In the genomic region with DNA sequence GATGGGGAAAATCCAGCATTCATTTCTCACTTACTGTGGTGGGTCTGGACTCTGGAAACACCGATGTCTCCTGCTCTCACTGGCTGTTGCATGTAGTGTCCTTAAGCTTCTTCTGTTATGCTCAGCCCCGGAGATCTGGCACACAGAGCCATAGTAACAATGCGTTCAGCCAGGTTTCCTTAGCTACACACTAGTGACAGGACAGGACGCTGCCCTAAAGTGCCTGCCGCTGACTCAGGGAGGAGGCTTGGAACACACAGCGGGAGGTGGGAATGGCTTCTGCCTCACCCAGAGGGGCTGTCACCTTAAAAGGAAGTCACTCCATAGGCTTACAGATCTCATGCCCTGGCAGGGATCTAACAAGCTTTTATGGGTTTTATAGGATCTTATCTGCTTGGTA, we compare ENCODE assay signal across 1 cellular context.
TF ChIP-seq lines count a peak whose summit lies in the region.

No MANE protein-coding gene starts in this region.

TF ChIP-seq in SK-N-SH, 30 proteins besides CTCF, POLR2A, EP300 and RAD21 (continued from another document):
- TF ChIP-seq, protein P1, sequence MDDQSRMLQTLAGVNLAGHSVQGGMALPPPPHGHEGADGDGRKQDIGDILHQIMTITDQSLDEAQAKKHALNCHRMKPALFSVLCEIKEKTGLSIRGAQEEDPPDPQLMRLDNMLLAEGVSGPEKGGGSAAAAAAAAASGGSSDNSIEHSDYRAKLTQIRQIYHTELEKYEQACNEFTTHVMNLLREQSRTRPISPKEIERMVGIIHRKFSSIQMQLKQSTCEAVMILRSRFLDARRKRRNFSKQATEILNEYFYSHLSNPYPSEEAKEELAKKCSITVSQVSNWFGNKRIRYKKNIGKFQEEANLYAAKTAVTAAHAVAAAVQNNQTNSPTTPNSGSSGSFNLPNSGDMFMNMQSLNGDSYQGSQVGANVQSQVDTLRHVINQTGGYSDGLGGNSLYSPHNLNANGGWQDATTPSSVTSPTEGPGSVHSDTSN (IDR thresholded peaks at IDR 0.05) = no peak
- TF ChIP-seq FOSL2 (IDR thresholded peaks at IDR 0.05; ENCODE audit: borderline replicate concordance, low read depth) (no peak), ELF1 (IDR thresholded peaks at IDR 0.05) (no peak), SMC3 (IDR thresholded peaks at IDR 0.05; ENCODE audit: low read depth, low read length) (no peak), NFIC (IDR thresholded peaks at IDR 0.05; ENCODE audit: borderline replicate concordance) (no peak), GATA2 (CRISPR knock-in tag; IDR thresholded peaks at IDR 0.05) (peak; percentile 40; the same call in 1 of the 2 replicates), TAF1 (IDR thresholded peaks at IDR 0.05; ENCODE audit: borderline replicate concordance, low read depth, low read length) (no peak), TEAD4 (IDR thresholded peaks at IDR 0.05; ENCODE audit: borderline replicate concordance, insufficient read depth) (no peak)
- TF ChIP-seq, protein P2, sequence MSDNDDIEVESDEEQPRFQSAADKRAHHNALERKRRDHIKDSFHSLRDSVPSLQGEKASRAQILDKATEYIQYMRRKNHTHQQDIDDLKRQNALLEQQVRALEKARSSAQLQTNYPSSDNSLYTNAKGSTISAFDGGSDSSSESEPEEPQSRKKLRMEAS (IDR thresholded peaks at IDR 0.05; ENCODE audit: low read depth) = 0 out of 2 replicates have a peak, but pooled peaks have one; percentile 16
- TF ChIP-seq, protein P3, sequence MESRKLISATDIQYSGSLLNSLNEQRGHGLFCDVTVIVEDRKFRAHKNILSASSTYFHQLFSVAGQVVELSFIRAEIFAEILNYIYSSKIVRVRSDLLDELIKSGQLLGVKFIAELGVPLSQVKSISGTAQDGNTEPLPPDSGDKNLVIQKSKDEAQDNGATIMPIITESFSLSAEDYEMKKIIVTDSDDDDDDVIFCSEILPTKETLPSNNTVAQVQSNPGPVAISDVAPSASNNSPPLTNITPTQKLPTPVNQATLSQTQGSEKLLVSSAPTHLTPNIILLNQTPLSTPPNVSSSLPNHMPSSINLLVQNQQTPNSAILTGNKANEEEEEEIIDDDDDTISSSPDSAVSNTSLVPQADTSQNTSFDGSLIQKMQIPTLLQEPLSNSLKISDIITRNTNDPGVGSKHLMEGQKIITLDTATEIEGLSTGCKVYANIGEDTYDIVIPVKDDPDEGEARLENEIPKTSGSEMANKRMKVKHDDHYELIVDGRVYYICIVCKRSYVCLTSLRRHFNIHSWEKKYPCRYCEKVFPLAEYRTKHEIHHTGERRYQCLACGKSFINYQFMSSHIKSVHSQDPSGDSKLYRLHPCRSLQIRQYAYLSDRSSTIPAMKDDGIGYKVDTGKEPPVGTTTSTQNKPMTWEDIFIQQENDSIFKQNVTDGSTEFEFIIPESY (IDR thresholded peaks at IDR 0.05; ENCODE audit: borderline replicate concordance, low read depth) = no peak
